ENCODE assay signal across 8 cellular contexts in genomic region chr7:135509589-135509838, GRCh38. TPM values are rescaled to one million over a fixed set of nuclear protein-coding genes. Genes with fewer than 3 reads are reported as not detected.
DNase-seq lines count a peak whose midpoint lies in the region; ATAC-seq and TF ChIP-seq lines count a peak whose summit lies in the region.

No MANE protein-coding gene starts in this region.

- no peak overlapping the region for H3K27ac Mint-ChIP-seq in chondrocyte (ENCODE audit: unreplicated experiment)

- no peak overlapping the region for H2BK15ac ChIP-seq in mesendoderm (replicated peaks; ENCODE audit: low read depth)

- H3K27ac ChIP-seq in ACC112 (ENCODE audit: low read depth, low read length) (peak overlapping the region; percentile 83), HUES6 (ENCODE audit: low read depth, low read length) (peak overlapping the region; percentile 93), caudate nucleus (ENCODE audit: low read depth, low read length) (peak overlapping the region; percentile 86), mesendoderm (ENCODE audit: low read depth, low read length) (peak overlapping the region; percentile 68)

- DNase-seq in caudate nucleus (lab: John Stamatoyannopoulos, UW), result no peak
- no peak for DNase-seq in mesendoderm
- no peak for DNase-seq in activated T-cell treated with anti-CD3 and anti-CD28 coated beads, Interleukin-2, amount 50 U/mL, for 1 hour
- no peak for DNase-seq in chondrocyte (ENCODE audit: low spot score)
- no peak for DNase-seq in activated CD4-positive, alpha-beta T cell treated with anti-CD3 and anti-CD28 coated beads, Interleukin-2, amount 50 U/mL, for 1 hour

- H3K4me2 ChIP-seq in mesendoderm (ENCODE audit: low read length), result peak overlapping the region; percentile 56

- no peak overlapping the region for H2BK5ac ChIP-seq in mesendoderm (ENCODE audit: low read length)

- peaks cover 7% of the 10 kb centered on the region for H3K79me1 ChIP-seq in mesendoderm (ENCODE audit: low read length)

- H4K8ac ChIP-seq in mesendoderm (ENCODE audit: low read depth, low read length), result peak overlapping the region; percentile 88

- peak overlapping the region; percentile 96 for H3K9ac ChIP-seq in HUES6 (ENCODE audit: low read length)
- H3K9ac ChIP-seq in mesendoderm (ENCODE audit: low read length), result peak overlapping the region; percentile 85

- peak overlapping the region; percentile 57 for H3K4ac ChIP-seq in mesendoderm (ENCODE audit: low read depth, low read length)

- WGBS in mesendoderm (ENCODE audit: extremely low coverage, insufficient coverage, low lambda C conversion rate), result no CpG with 5 or more reads among the region's 14 CpGs

- peak overlapping the region; percentile 73 for H2AFZ ChIP-seq in ACC112 (ENCODE audit: low read length, unreplicated experiment)

- no peaks in the 10 kb centered on the region for H3K9me3 Mint-ChIP-seq in chondrocyte (ENCODE audit: low read depth)

- H3K4me1 ChIP-seq in ACC112 (ENCODE audit: control insufficient read depth, insufficient read depth, low read length, unreplicated experiment), result peaks cover 16% of the 10 kb centered on the region
- peaks cover 8% of the 10 kb centered on the region for H3K4me1 ChIP-seq in HUES6 (ENCODE audit: control insufficient read depth, insufficient read depth, low read length)
- no peaks in the 10 kb centered on the region for H3K4me1 ChIP-seq in mesendoderm (ENCODE audit: control insufficient read depth, low read depth, low read length)

- no peak for TF ChIP-seq CTCF in chondrocyte (IDR thresholded peaks at IDR 0.05)

- no peak overlapping the region for H3K4me3 Mint-ChIP-seq in chondrocyte (ENCODE audit: unreplicated experiment)

- H3K79me2 ChIP-seq in ACC112 (ENCODE audit: control insufficient read depth, insufficient read depth, low read length, unreplicated experiment) (peaks cover 48% of the 10 kb centered on the region), mesendoderm (ENCODE audit: control insufficient read depth, insufficient read depth, low read length) (peaks cover 21% of the 10 kb centered on the region)

- H3K18ac ChIP-seq in mesendoderm (ENCODE audit: low read length), result peak overlapping the region; percentile 56

- H3K4me3 ChIP-seq in ACC112 (ENCODE audit: low read depth, low read length) (peak overlapping the region; percentile 77), HUES6 (ENCODE audit: low read depth, low read length) (peak overlapping the region; percentile 87), mesendoderm (ENCODE audit: low read length) (peak overlapping the region; percentile 72)

- peak overlapping the region; percentile 92 for H3K56ac ChIP-seq in mesendoderm (ENCODE audit: low read length)

- H3K27me3 ChIP-seq in ACC112 (ENCODE audit: insufficient read depth, low read length) (no peaks in the 10 kb centered on the region), HUES6 (ENCODE audit: control insufficient read depth, insufficient read depth, low read length) (no peaks in the 10 kb centered on the region), mesendoderm (ENCODE audit: insufficient read depth, low read length, poor library complexity) (no peaks in the 10 kb centered on the region)

- peaks cover 2% of the 10 kb centered on the region for H3K4me1 Mint-ChIP-seq in chondrocyte (ENCODE audit: low read depth)

- H3K23ac ChIP-seq in mesendoderm (ENCODE audit: low read length), result no peak overlapping the region

- no peaks in the 10 kb centered on the region for H3K9me3 ChIP-seq in HUES6 (ENCODE audit: control insufficient read depth, insufficient read depth, low read depth, low read length)

- no peaks in the 10 kb centered on the region for H3K27me3 Mint-ChIP-seq in chondrocyte (ENCODE audit: low read depth)

- H2BK120ac ChIP-seq in mesendoderm (ENCODE audit: low read depth, low read length), result no peak overlapping the region

- ATAC-seq in HG02571 (IDR thresholded peaks at IDR 0.05; ENCODE audit: unreplicated experiment), result no peak

- no peaks in the 10 kb centered on the region for H3K36me3 Mint-ChIP-seq in chondrocyte (ENCODE audit: low read depth)

- H2AK5ac ChIP-seq in mesendoderm (ENCODE audit: low read length), result no peak overlapping the region

- H4K5ac ChIP-seq in mesendoderm (ENCODE audit: low read length), result no peak overlapping the region

- H3K36me3 ChIP-seq in ACC112 (ENCODE audit: insufficient read depth, low read length), result no peaks in the 10 kb centered on the region
- H3K36me3 ChIP-seq in HUES6 (ENCODE audit: control insufficient read depth, insufficient read depth, low read length), result no peaks in the 10 kb centered on the region
- no peaks in the 10 kb centered on the region for H3K36me3 ChIP-seq in mesendoderm (ENCODE audit: control insufficient read depth, insufficient read depth, low read length)

RNA-seq across cellular contexts. Expression of gene CNOT4, which starts 0.4 kb away (rescaled TPM):
- polyA plus RNA-seq in mesendoderm (2013, experiment 1 of 2), result 18.4 TPM
- polyA plus RNA-seq in mesendoderm (2013, experiment 2 of 2), result 19.0 TPM
- 16.6 to 25.4 TPM (median 17.8 TPM) in 3 replicates for total RNA-seq in chondrocyte

RNA-seq across cellular contexts. Expression of gene NUP205, which starts 48.2 kb away (rescaled TPM):
- polyA plus RNA-seq in mesendoderm (2013, experiment 1 of 2), result 128 TPM
- 121 TPM for polyA plus RNA-seq in mesendoderm (2013, experiment 2 of 2)
- total RNA-seq in chondrocyte, result 27.0 to 42.1 TPM (median 27.5 TPM) in 3 replicates
